ENCODE assay signal across 28 cellular contexts in the genomic region with DNA sequence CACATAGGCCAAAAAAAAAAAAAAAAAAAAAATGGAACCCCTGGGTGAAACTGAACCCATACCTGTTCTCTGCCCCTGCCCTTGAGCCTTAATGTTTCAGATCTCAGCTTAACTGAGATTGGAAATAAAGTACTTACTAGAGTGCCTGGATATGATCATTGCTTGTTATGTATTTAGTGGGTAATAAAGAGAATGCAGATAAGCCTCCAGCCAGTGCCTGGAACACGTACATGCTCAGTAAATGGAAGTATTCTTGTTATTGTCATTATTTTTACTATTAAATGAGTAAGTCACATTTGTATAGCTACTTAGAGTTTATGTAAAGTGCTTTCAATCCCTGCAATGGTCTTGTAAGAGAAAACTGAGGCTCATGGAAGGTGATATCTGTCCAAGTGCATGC. TPM values are rescaled to one million over a fixed set of nuclear protein-coding genes. Genes with fewer than 3 reads are reported as not detected.
"Had no signal": no experiment of that assay in that cellular context is flagged by ENCODE, and none has a peak within 500 bp of the region (broad histone marks: within the 10 kb centered on the region; RNA-seq: fewer than 3 reads in every experiment).

No MANE protein-coding gene starts in this region.

- DNase-seq: activated CD4-positive, alpha-beta T cell treated with anti-CD3 and anti-CD28 coated beads for 4 hours; activated CD4-positive, alpha-beta T cell treated with anti-CD3 and anti-CD28 coated beads, Interleukin-2, amount 50 U/mL, for 48 hours; activated CD4-positive, CD25-positive, alpha-beta regulatory T cell; activated CD8-positive, alpha-beta memory T cell treated with anti-CD3 and anti-CD28 coated beads for 24 hours; activated effector memory CD4-positive, alpha-beta T cell treated with Interleukin-2 at 50 U/mL for 16 hours; activated naive CD4-positive, alpha-beta T cell treated with Interleukin-2 at 50 U/mL for 16 hours; aorta; endodermal cell; foreskin melanocyte; islet precursor cell; left colon; lower lobe of right lung; mesendoderm; sigmoid colon; stimulated activated CD4-positive, alpha-beta T cell treated with anti-CD3 and anti-CD28 coated beads, Interleukin-1b, Interleukin-23, amount 100 ng/mL, for 48 hours; stimulated activated naive B cell treated with anti-CD40 and anti-IgM and Interleukin-4, amounts not matched to agents 10 μg/mL and 1 μg/mL and 100 μg/mL, for 72 hours; stomach; tibial artery; upper lobe of right lung had no signal

- H3K36me3 Mint-ChIP-seq: activated naive CD8-positive, alpha-beta T cell; brain; natural killer cell treated with Interleukin-12 subunit alpha and Interleukin-12 subunit beta and Interleukin-15 and Interleukin-18, amount 100 ng/mL, for 72 hours; stimulated activated naive B cell treated with anti-CD40 and anti-IgM and Interleukin-4, amounts not matched to agents 10 μg/mL and 1 μg/mL and 100 μg/mL, for 72 hours had no signal

- H3K4me3 ChIP-seq: cardiac muscle cell, esophagus muscularis mucosa, hepatocyte, lower lobe of right lung, sigmoid colon, smooth muscle cell, stomach, tibial artery, upper lobe of right lung had no signal

- H3K4me2 ChIP-seq: hepatocyte, smooth muscle cell had no signal

- H3K27me3 Mint-ChIP-seq: brain had no signal

- H3K4me3 Mint-ChIP-seq: activated naive CD8-positive, alpha-beta T cell; brain; endodermal cell; natural killer cell treated with Interleukin-12 subunit alpha and Interleukin-12 subunit beta and Interleukin-15 and Interleukin-18, amount 100 ng/mL, for 72 hours; stimulated activated naive B cell treated with anti-CD40 and anti-IgM and Interleukin-4, amounts not matched to agents 10 μg/mL and 1 μg/mL and 100 μg/mL, for 72 hours had no signal

- H2AFZ ChIP-seq: hepatocyte had no signal

- H3K4me1 Mint-ChIP-seq: stimulated activated naive B cell treated with anti-CD40 and anti-IgM and Interleukin-4, amounts not matched to agents 10 μg/mL and 1 μg/mL and 100 μg/mL, for 72 hours had no signal

- H3K36me3 ChIP-seq: cardiac muscle cell, esophagus muscularis mucosa, lower lobe of right lung, sigmoid colon, stomach, tibial artery, upper lobe of right lung had no signal

- H3K9me3 Mint-ChIP-seq: brain; endodermal cell; natural killer cell treated with Interleukin-12 subunit alpha and Interleukin-12 subunit beta and Interleukin-15 and Interleukin-18, amount 100 ng/mL, for 72 hours; stimulated activated naive B cell treated with anti-CD40 and anti-IgM and Interleukin-4, amounts not matched to agents 10 μg/mL and 1 μg/mL and 100 μg/mL, for 72 hours had no signal

- H3K9me3 ChIP-seq: esophagus muscularis mucosa, lower lobe of right lung, sigmoid colon, stomach, tibial artery, upper lobe of right lung had no signal

- H3K27me3 ChIP-seq: cardiac muscle cell, esophagus muscularis mucosa, hepatocyte, sigmoid colon, stomach, tibial artery, upper lobe of right lung had no signal

- H3K27ac Mint-ChIP-seq: activated naive CD8-positive, alpha-beta T cell; endodermal cell; natural killer cell treated with Interleukin-12 subunit alpha and Interleukin-12 subunit beta and Interleukin-15 and Interleukin-18, amount 100 ng/mL, for 72 hours; stimulated activated naive B cell treated with anti-CD40 and anti-IgM and Interleukin-4, amounts not matched to agents 10 μg/mL and 1 μg/mL and 100 μg/mL, for 72 hours had no signal

- H3K27ac ChIP-seq: cardiac muscle cell, esophagus muscularis mucosa, hepatocyte, lower lobe of right lung, sigmoid colon, tibial artery, upper lobe of right lung had no signal

- ATAC-seq: left colon; natural killer cell treated with Interleukin-12 subunit alpha and Interleukin-12 subunit beta and Interleukin-15 and Interleukin-18, amount 100 ng/mL, for 72 hours; stimulated activated naive B cell treated with anti-CD40 and anti-IgM and Interleukin-4, amounts not matched to agents 10 μg/mL and 1 μg/mL and 100 μg/mL, for 72 hours had no signal

RNA-seq across cellular contexts. Expression of gene SLC16A12, which starts 14.7 kb away (rescaled TPM):
- total RNA-seq: mononuclear cell; natural killer cell treated with Interleukin-12 subunit alpha and Interleukin-12 subunit beta and Interleukin-15 and Interleukin-18, amount 100 ng/mL, for 72 hours; smooth muscle cell; T-helper 1 cell treated with Interleukin-12 subunit alpha and Interleukin-12 subunit beta and Interleukin-4 antibody, amounts not matched to agents 30 ng/mL and 1 ng/mL, for 36 hours had no signal
- polyA plus RNA-seq: smooth muscle cell had no signal
